Comparison of ENCODE assay signal across 9 cellular contexts in the genomic region with DNA sequence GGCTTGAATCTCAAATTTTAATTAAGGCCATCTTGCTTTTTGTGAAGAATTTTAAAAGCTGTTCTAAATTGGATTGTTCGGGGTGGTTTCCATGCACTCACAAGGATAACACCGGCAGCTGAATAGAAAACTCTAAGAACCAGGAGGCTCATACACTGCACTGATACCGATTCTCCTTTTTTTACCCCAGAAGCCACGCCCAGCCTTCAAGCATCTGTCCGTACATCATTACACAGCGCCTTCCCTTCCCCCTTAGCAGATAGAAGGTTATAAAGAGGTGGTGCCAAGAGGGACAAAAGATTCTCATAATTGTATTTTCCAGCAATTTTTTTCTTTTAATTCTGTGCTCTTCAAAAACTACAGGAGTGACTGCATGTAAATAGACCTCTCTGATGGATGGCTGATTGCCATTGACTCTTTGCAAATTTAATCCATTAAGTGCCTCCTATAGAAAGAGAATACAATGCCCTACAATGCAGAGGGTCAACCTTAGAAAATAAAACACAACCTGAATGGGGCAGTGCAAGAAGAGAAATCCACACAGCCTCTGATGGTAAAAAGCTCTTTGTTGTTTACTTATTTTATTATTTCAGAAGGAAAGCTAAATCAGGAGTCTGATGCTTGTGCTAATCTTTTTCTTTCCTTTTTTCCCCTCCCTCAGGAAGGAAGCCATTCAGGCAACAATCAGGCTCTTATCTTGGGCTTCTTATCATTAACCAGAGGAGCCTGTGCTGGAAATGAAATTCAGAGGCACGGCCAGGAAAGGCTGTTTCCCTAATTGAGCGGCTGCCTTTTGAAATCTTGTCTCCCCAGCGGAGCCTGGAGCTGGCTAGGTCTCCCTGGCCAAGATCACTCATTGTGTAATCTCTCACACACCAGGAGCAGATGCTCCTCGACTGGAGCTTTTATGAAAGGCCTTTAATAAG.
DNase-seq lines count a peak whose midpoint lies in the region; ATAC-seq and TF ChIP-seq lines count a peak whose summit lies in the region.
"Had no signal": no experiment of that assay in that cellular context is flagged by ENCODE, and none has a peak within 500 bp of the region (broad histone marks: within the 10 kb centered on the region; RNA-seq: fewer than 3 reads in every experiment).

No MANE protein-coding gene starts in this region.

- H3K4me3 ChIP-seq in GM23248, result no peak overlapping the region; the same call in 1 of the 2 replicates
- no peak overlapping the region for H3K4me3 ChIP-seq in heart left ventricle
- no peak overlapping the region for H3K4me3 ChIP-seq in OCI-LY7 (ENCODE audit: low read depth, low read length, poor library complexity, severe bottlenecking)

- DNase-seq in GM23248 (peak; percentile 75), SK-N-DZ (ENCODE audit: low spot score) (peak; percentile 96), heart left ventricle (peak in 4 of 5 donors; percentile 51 to 72 (median 60)), retina (peak; percentile 69), HT-29 (ENCODE audit: low spot score) (no peak), OCI-LY7 (ENCODE audit: low spot score) (no peak)
- DNase-seq: amygdala had no signal

- CTCF ChIA-PET in OCI-LY7 (lab: Charles Lee; ENCODE audit: unreplicated experiment), result no interaction called here

- no peak for TF ChIP-seq POLR2A in heart left ventricle (IDR thresholded peaks at IDR 0.05)

- H3K27ac ChIP-seq in GM23248 (no peak overlapping the region), heart left ventricle (peak overlapping the region in 9 of 12 donors; percentile 17 to 52 (median 25)), OCI-LY7 (ENCODE audit: low read depth, low read length, poor library complexity, severe bottlenecking) (no peak overlapping the region)

- no peaks in the 10 kb centered on the region for H3K36me3 ChIP-seq in GM23248 (ENCODE audit: low read depth)
- no peaks in the 10 kb centered on the region for H3K36me3 ChIP-seq in heart left ventricle
- no peaks in the 10 kb centered on the region for H3K36me3 ChIP-seq in OCI-LY7 (ENCODE audit: insufficient read depth, low read length)

- H3K27me3 ChIP-seq in GM23248 (replicated peaks; ENCODE audit: insufficient read depth) (no peaks in the 10 kb centered on the region), heart left ventricle (no peaks in the 10 kb centered on the region)

- in situ Hi-C loops in GM23248 (cut with MboI), result no loop called here

- H3F3A ChIP-seq in GM23248 (ENCODE audit: insufficient read depth), result peaks cover 3% of the 10 kb centered on the region; the same call in 1 of the 2 replicates

- H3K4me1 ChIP-seq in GM23248 (ENCODE audit: insufficient read depth) (0 out of 2 replicates have a peak, but pooled peaks cover 6% of the 10 kb centered on the region), heart left ventricle (peaks cover 3 to 27% (median 20%) of the 10 kb centered on the region in 12 donors), OCI-LY7 (ENCODE audit: insufficient read depth, low read length, poor library complexity, severe bottlenecking) (peaks cover 4% of the 10 kb centered on the region)

- POLR2A ChIA-PET in OCI-LY7 (lab: Charles Lee), result interaction anchor here (0.6 to 0.7 kb wide), 2 partner anchors 10 to 395 kb away, joined by 3 to 4 read pairs; no protein-coding TSS in a partner anchor

- no peaks in the 10 kb centered on the region for H3K79me2 ChIP-seq in GM23248 (ENCODE audit: insufficient read depth)
- no peaks in the 10 kb centered on the region for H3K79me2 ChIP-seq in OCI-LY7 (ENCODE audit: insufficient read depth, low read depth, low read length)

- H3K9me3 ChIP-seq in GM23248 (ENCODE audit: low read depth), result no peaks in the 10 kb centered on the region
- H3K9me3 ChIP-seq in heart left ventricle, result peaks cover 0 to 34% (median 17%) of the 10 kb centered on the region in 12 donors
- no peaks in the 10 kb centered on the region for H3K9me3 ChIP-seq in OCI-LY7 (ENCODE audit: low read length)

- 33 to 37% methylated on average over 10 of the region's 10 CpGs for WGBS in GM23248 (ENCODE audit: low coverage in 1 of 2, low lambda C conversion rate in 2 of 2, missing lambda C conversion rate in 2 of 2), 2 experiments
- 22 to 28% (median 25%) methylated on average over 10 of the region's 10 CpGs for WGBS in heart left ventricle, 4 donors

- TF ChIP-seq CTCF in heart left ventricle (IDR thresholded peaks at IDR 0.05), result peak in 1 of 12 donors; percentile 3
- TF ChIP-seq CTCF in OCI-LY7 (conservative IDR thresholded peaks at IDR 0.05; ENCODE audit: low read length), result no peak

- BruUV-seq in OCI-LY7 (replicated peaks; lab: Mats Ljungman, UMichigan), result no TSS peak

- intact Hi-C loops in heart left ventricle (cut with DNase I) (no loop called here), OCI-LY7 (cut with micrococcal nuclease; ENCODE audit: unreplicated experiment) (no loop called here)

- H3K9ac ChIP-seq in GM23248, result peak overlapping the region; percentile 7; the same call in 1 of the 2 replicates

- H3K4me2 ChIP-seq in GM23248 (ENCODE audit: unreplicated experiment) (no peak overlapping the region), OCI-LY7 (ENCODE audit: low read length) (no peak overlapping the region)

- peak; percentile 78 to 96 (median 94) for ATAC-seq in heart left ventricle
- ATAC-seq in HG03159 (IDR thresholded peaks at IDR 0.05; ENCODE audit: unreplicated experiment), result no peak
- no peak for ATAC-seq in GM19395 (IDR thresholded peaks at IDR 0.05; ENCODE audit: unreplicated experiment)

- H2AFZ ChIP-seq in GM23248, result 0 out of 2 replicates have a peak overlapping the region, but pooled peaks have one; percentile 28
- no peak overlapping the region for H2AFZ ChIP-seq in OCI-LY7 (ENCODE audit: low read length)

- H4K20me1 ChIP-seq in GM23248 (ENCODE audit: insufficient read depth) (no peaks in the 10 kb centered on the region), OCI-LY7 (ENCODE audit: insufficient read depth, low read length) (no peaks in the 10 kb centered on the region)

- H3K9me2 ChIP-seq in GM23248 (ENCODE audit: insufficient read depth) (no peaks in the 10 kb centered on the region), OCI-LY7 (ENCODE audit: insufficient read depth, low read length) (no peaks in the 10 kb centered on the region)

Comparison
In these comparisons a context has a peak if more than half of its experiments do, and no peak if none do; other contexts are left out.
1. DNase-seq: peak in GM23248 (single experiment), SK-N-DZ (single experiment), heart left ventricle (4 of 5) and retina (single experiment); none in HT-29 (single experiment) and OCI-LY7 (single experiment).
2. H3K27ac ChIP-seq: peak in heart left ventricle (9 of 12); none in GM23248 (single experiment) and OCI-LY7 (single experiment).
3. ATAC-seq: peak in heart left ventricle (4 of 4); none in HG03159 (single experiment) and GM19395 (single experiment).